7 cellular contexts compared by ENCODE assay signal in genomic region chr5:96527826-96528225, GRCh38.
"Had no signal": no experiment of that assay in that cellular context is flagged by ENCODE, and none has a peak within 500 bp of the region (broad histone marks: within the 10 kb centered on the region; RNA-seq: fewer than 3 reads in every experiment).

No MANE protein-coding gene starts in this region.

- ATAC-seq: GM23338, HepG2 had no signal

- H2AFZ ChIP-seq: GM23338 had no signal

- H3K4me3 ChIP-seq: GM23338 had no signal

- DNase-seq: HCEC 1CT, KBM-7 had no signal

- FAIRE-seq: H1, H54, HepG2 had no signal

- H3K27ac ChIP-seq: HL-60 had no signal

- H3K4me2 ChIP-seq: GM23338 had no signal
